Comparison of ENCODE assay signal across 24 cellular contexts in genomic region chr10:63436225-63436624, GRCh38.
"Had no signal": no experiment of that assay in that cellular context is flagged by ENCODE, and none has a peak within 500 bp of the region (broad histone marks: within the 10 kb centered on the region; RNA-seq: fewer than 3 reads in every experiment).

No MANE protein-coding gene starts in this region.

- ATAC-seq: esophagus mucosa; gastrocnemius medialis; left lung; stimulated activated effector memory CD8-positive, alpha-beta T cell treated with anti-CD3 and anti-CD28 coated beads, Interleukin-12 subunit alpha, Interleukin-12 subunit beta, amount 100 ng/mL, for 72 hours had no signal

- H3K4me3 Mint-ChIP-seq: nephron progenitor cell; stimulated activated effector memory CD8-positive, alpha-beta T cell treated with anti-CD3 and anti-CD28 coated beads, Interleukin-12 subunit alpha, Interleukin-12 subunit beta, amount 100 ng/mL, for 72 hours had no signal

- H3K36me3 Mint-ChIP-seq: stimulated activated effector memory CD8-positive, alpha-beta T cell treated with anti-CD3 and anti-CD28 coated beads, Interleukin-12 subunit alpha, Interleukin-12 subunit beta, amount 100 ng/mL, for 72 hours had no signal

- H3K9me3 Mint-ChIP-seq: stimulated activated effector memory CD8-positive, alpha-beta T cell treated with anti-CD3 and anti-CD28 coated beads, Interleukin-12 subunit alpha, Interleukin-12 subunit beta, amount 100 ng/mL, for 72 hours had no signal

- H3K27ac Mint-ChIP-seq: naive thymus-derived CD8-positive, alpha-beta T cell; stimulated activated effector memory CD8-positive, alpha-beta T cell treated with anti-CD3 and anti-CD28 coated beads, Interleukin-12 subunit alpha, Interleukin-12 subunit beta, amount 100 ng/mL, for 72 hours had no signal

- H3K27ac ChIP-seq: left lung, sigmoid colon, vagina had no signal

- H3K4me3 ChIP-seq: gastrocnemius medialis, left lung, prostate gland, sigmoid colon, stomach, thyroid gland, vagina had no signal

- FAIRE-seq: islet of Langerhans had no signal

- H3K4me1 ChIP-seq: prostate gland had no signal

- H3K27me3 ChIP-seq: gastrocnemius medialis, left lung, sigmoid colon, stomach, thyroid gland, vagina had no signal

- DNase-seq: cortex of kidney; foreskin fibroblast; gastrocnemius medialis; head of caudate nucleus; left cardiac atrium; left lung; mesenchymal stem cell; midbrain; naive thymus-derived CD8-positive, alpha-beta T cell; nephron progenitor cell; nucleus accumbens; right cardiac atrium; sigmoid colon; stimulated activated CD4-positive, alpha-beta T cell treated with anti-CD3 and anti-CD28 coated beads, Interleukin-2, amount 100 ng/mL, for 24 hours; stimulated activated CD4-positive, alpha-beta T cell treated with anti-CD3 and anti-CD28 coated beads, Interleukin-4, amount 100 ng/mL, for 24 hours; stimulated activated naive CD4-positive, alpha-beta T cell treated with Interleukin-2 at 50 U/mL for 16 hours; stomach; thyroid gland; trophoblast cell had no signal

- H3K9me3 ChIP-seq: gastrocnemius medialis, left lung, prostate gland, sigmoid colon, stomach, thyroid gland, vagina had no signal

- H3K36me3 ChIP-seq: gastrocnemius medialis, left lung, prostate gland, sigmoid colon, stomach, thyroid gland, vagina had no signal

- H3K27me3 Mint-ChIP-seq: naive thymus-derived CD8-positive, alpha-beta T cell had no signal
